Comparison of ENCODE assay signal across 1 cellular context in the genomic region with DNA sequence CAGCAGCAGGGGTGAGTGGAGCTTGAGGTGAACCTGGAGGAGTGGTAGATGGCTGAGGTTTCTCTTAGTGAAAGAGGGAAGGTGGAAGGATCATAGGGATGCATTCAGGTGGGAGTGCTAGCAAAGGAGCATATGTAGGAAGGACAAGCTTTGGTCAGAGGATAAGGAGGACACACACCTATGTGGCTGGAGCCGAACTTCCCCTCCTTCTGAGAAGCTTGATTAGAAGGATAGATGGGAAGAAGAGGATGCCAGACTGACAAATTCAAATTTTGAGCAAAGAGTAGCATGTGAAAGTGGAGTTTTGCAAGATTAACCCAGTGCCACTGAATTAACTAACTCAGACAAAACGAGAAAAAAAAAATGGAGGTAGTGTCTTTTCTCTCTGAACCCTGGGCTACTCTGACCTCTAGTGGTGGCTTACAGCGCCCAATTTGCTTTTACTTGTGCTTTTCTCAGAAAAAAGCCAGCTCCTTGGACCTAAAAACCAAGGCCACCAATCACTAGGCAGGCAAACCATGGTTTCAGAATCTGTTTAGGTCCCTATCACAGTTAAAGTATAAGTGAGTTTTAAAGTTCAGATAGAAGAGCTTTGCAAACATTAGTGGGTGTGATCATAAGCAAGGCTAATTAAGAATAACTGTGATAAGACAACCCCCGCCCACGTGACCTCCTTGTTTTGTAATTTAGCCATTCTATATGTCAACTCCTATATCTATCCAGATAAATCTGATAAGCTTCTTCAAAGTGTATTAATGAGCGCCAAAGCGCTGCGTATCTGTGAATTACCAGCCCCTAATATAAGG.
TF ChIP-seq lines count a peak whose summit lies in the region.

No MANE protein-coding gene starts in this region.

TF ChIP-seq in GM12878, 131 proteins besides CTCF, POLR2A, EP300 and RAD21 (continued from another document):
- TF ChIP-seq, protein P1, sequence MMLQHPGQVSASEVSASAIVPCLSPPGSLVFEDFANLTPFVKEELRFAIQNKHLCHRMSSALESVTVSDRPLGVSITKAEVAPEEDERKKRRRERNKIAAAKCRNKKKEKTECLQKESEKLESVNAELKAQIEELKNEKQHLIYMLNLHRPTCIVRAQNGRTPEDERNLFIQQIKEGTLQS (IDR thresholded peaks at IDR 0.05; ENCODE audit: borderline replicate concordance, extremely low read depth, low read depth, low read length), result peak; percentile 4; the same call in 1 of the 2 replicates
- TF ChIP-seq SMARCA5 (IDR thresholded peaks at IDR 0.05), result no peak
- no peak for TF ChIP-seq JUNB (IDR thresholded peaks at IDR 0.05)
- TF ChIP-seq NKRF (conservative IDR thresholded peaks at IDR 0.05), result no peak
- TF ChIP-seq ESRRA (IDR thresholded peaks at IDR 0.05; ENCODE audit: low read length), result no peak
- TF ChIP-seq NFXL1 (IDR thresholded peaks at IDR 0.05; ENCODE audit: borderline replicate concordance), result no peak
